ENCODE assay signal across 13 cellular contexts in the genomic region with DNA sequence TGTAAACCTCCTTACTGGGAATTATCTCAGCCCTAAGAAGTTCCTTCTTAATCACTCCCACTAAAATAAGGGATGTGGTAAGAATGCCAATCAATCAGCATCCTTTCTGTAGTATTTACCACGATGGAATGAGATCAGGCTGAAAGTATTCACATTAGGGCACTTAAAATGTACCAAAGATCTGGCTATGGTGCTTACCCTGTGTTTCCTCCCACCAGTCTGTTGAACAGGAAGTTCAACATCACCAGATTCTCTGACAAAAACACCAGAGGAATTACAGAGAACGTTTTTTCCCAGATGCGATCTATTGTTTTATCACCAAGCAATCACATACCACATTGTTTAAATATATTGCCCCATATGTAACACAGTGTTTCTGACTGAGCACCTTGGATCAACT. TPM values are rescaled to one million over a fixed set of nuclear protein-coding genes. Genes with fewer than 3 reads are reported as not detected.
DNase-seq lines count a peak whose midpoint lies in the region; ATAC-seq, FAIRE-seq and TF ChIP-seq lines count a peak whose summit lies in the region.
"Had no signal": no experiment of that assay in that cellular context is flagged by ENCODE, and none has a peak within 500 bp of the region (broad histone marks: within the 10 kb centered on the region; RNA-seq: fewer than 3 reads in every experiment).

No MANE protein-coding gene starts in this region.

- no peaks in the 10 kb centered on the region for H3K9me3 Mint-ChIP-seq in CD8-positive, alpha-beta memory T cell
- H3K9me3 Mint-ChIP-seq in IgD-negative memory B cell (no peaks in the 10 kb centered on the region), astrocyte (ENCODE audit: unreplicated experiment) (no peaks in the 10 kb centered on the region), naive B cell (no peaks in the 10 kb centered on the region)

- peaks cover 28% of the 10 kb centered on the region for H3K79me2 ChIP-seq in astrocyte (ENCODE audit: insufficient read depth, low read length)

- no peak overlapping the region for H3K27ac ChIP-seq in CD8-positive, alpha-beta memory T cell (ENCODE audit: low read depth, low read length)
- no peak overlapping the region for H3K27ac ChIP-seq in astrocyte (ENCODE audit: low read depth, low read length)

- H3K9ac ChIP-seq in astrocyte (ENCODE audit: low read length) = no peak overlapping the region

- POLR2A ChIA-PET in CD8-positive, alpha-beta memory T cell (lab: Charles Lee) = no interaction called here

- peaks cover 41 to 58% (median 50%) of the 10 kb centered on the region in 3 donors for H3K4me1 Mint-ChIP-seq in CD8-positive, alpha-beta memory T cell
- H3K4me1 Mint-ChIP-seq in IgD-negative memory B cell (peaks cover 15 to 29% (median 26%) of the 10 kb centered on the region in 3 donors), astrocyte (ENCODE audit: low read depth, unreplicated experiment) (peaks cover 23% of the 10 kb centered on the region), naive B cell (peaks cover 17 to 36% (median 34%) of the 10 kb centered on the region in 3 donors)

- peak in 1 of 5 donors; percentile 41 for DNase-seq in CD8-positive, alpha-beta memory T cell
- peak; percentile 74 for DNase-seq in astrocyte (ENCODE audit: low read depth)
- DNase-seq in naive B cell = peak; percentile 13
- DNase-seq in ecto neural progenitor cell (ENCODE audit: low spot score) = no peak
- no peak for DNase-seq in medulla oblongata (ENCODE audit: extremely low spot score)
- no peak for DNase-seq in GM20000 (ENCODE audit: low spot score)
- DNase-seq: DMS 273 treated with DMSO at 0.1 percent for 48 hours; dorsolateral prefrontal cortex; hippocampal formation; NCI-H1930; NK-92 treated with Interleukin-12 subunit alpha and Interleukin-12 subunit beta, amount 100 ng/mL, for 24 hours; stomach had no signal

- peak overlapping the region in 5 of 7 donors; percentile 15 to 100 (median 99) for H3K4me3 Mint-ChIP-seq in CD8-positive, alpha-beta memory T cell
- peak overlapping the region in 1 of 4 donors; percentile 99 for H3K4me3 Mint-ChIP-seq in IgD-negative memory B cell
- H3K4me3 Mint-ChIP-seq in astrocyte (ENCODE audit: unreplicated experiment) = no peak overlapping the region
- H3K4me3 Mint-ChIP-seq in naive B cell = peak overlapping the region in 4 of 8 donors; percentile 45 to 97 (median 95)

- H3K27ac Mint-ChIP-seq in CD8-positive, alpha-beta memory T cell = peak overlapping the region in 7 of 8 donors; percentile 30 to 100 (median 99)
- H3K27ac Mint-ChIP-seq in IgD-negative memory B cell = peak overlapping the region in 2 of 3 donors; percentile 98 to 100
- peak overlapping the region; percentile 64 for H3K27ac Mint-ChIP-seq in astrocyte (ENCODE audit: unreplicated experiment)
- peak overlapping the region; percentile 99 to 100 (median 100) for H3K27ac Mint-ChIP-seq in naive B cell

- H3K9me3 ChIP-seq in CD8-positive, alpha-beta memory T cell (ENCODE audit: low read length) = no peaks in the 10 kb centered on the region
- H3K9me3 ChIP-seq in astrocyte (ENCODE audit: insufficient read depth, low read depth, low read length) = no peaks in the 10 kb centered on the region
- H3K9me3 ChIP-seq: stomach had no signal

- TF ChIP-seq CTCF in astrocyte (IDR thresholded peaks at IDR 0.05; ENCODE audit: insufficient read depth, low read depth, low read length) = no peak
- TF ChIP-seq CTCF in GM20000 (IDR thresholded peaks at IDR 0.05; ENCODE audit: extremely low read depth, missing control alignments) = no peak

- peak overlapping the region; percentile 10 for H3K4me3 ChIP-seq in CD8-positive, alpha-beta memory T cell (ENCODE audit: low read length)
- H3K4me3 ChIP-seq in astrocyte (ENCODE audit: insufficient read depth, low read depth, low read length) = no peak overlapping the region
- H3K4me3 ChIP-seq: stomach had no signal

- ATAC-seq in naive B cell (ENCODE audit: low read depth in 2 of 2) = no peak

- H3K36me3 Mint-ChIP-seq in CD8-positive, alpha-beta memory T cell = peaks cover 0 to 14% (median 0%) of the 10 kb centered on the region in 3 donors
- H3K36me3 Mint-ChIP-seq in IgD-negative memory B cell (no peaks in the 10 kb centered on the region), astrocyte (ENCODE audit: low read depth, unreplicated experiment) (no peaks in the 10 kb centered on the region), naive B cell (no peaks in the 10 kb centered on the region)

- H2AFZ ChIP-seq in astrocyte (ENCODE audit: low read depth, low read length) = no peak overlapping the region

- no peaks in the 10 kb centered on the region for H3K36me3 ChIP-seq in CD8-positive, alpha-beta memory T cell (ENCODE audit: insufficient read depth, low read length)
- H3K36me3 ChIP-seq in astrocyte (ENCODE audit: insufficient read depth, low read length) = no peaks in the 10 kb centered on the region
- H3K36me3 ChIP-seq: stomach had no signal

- no peaks in the 10 kb centered on the region for H3K27me3 ChIP-seq in CD8-positive, alpha-beta memory T cell (ENCODE audit: insufficient read depth, low read length, poor library complexity, severe bottlenecking)
- no peaks in the 10 kb centered on the region for H3K27me3 ChIP-seq in astrocyte (ENCODE audit: insufficient read depth, low read length)
- H3K27me3 ChIP-seq: dorsolateral prefrontal cortex, stomach had no signal

- H3K4me1 ChIP-seq in CD8-positive, alpha-beta memory T cell (ENCODE audit: insufficient read depth, low read length) = peaks cover 41% of the 10 kb centered on the region
- peaks cover 25% of the 10 kb centered on the region for H3K4me1 ChIP-seq in astrocyte (ENCODE audit: insufficient read depth, low read length)

- no peak for FAIRE-seq in astrocyte (lab: Jason Lieb, UNC)

- CTCF ChIA-PET in CD8-positive, alpha-beta memory T cell (lab: Charles Lee) = interaction anchor here (0.8 to 2.5 kb wide), 2 partner anchors 31 to 74 kb away, joined by 3 to 7 read pairs; no protein-coding TSS in a partner anchor

- peaks cover 15% of the 10 kb centered on the region for H4K20me1 ChIP-seq in astrocyte (ENCODE audit: insufficient read depth, low read length)

- H3K4me2 ChIP-seq in astrocyte (ENCODE audit: low read length) = no peak overlapping the region

- peaks cover 0 to 4% of the 10 kb centered on the region in 2 donors for H3K27me3 Mint-ChIP-seq in CD8-positive, alpha-beta memory T cell
- H3K27me3 Mint-ChIP-seq in IgD-negative memory B cell (no peaks in the 10 kb centered on the region), astrocyte (ENCODE audit: low read depth, unreplicated experiment) (no peaks in the 10 kb centered on the region), naive B cell (no peaks in the 10 kb centered on the region)

RNA-seq across cellular contexts. Expression of gene CLCN3, which starts 2.1 kb away (rescaled TPM):
- 10 to 100 TPM; 23.3 to 24.5 TPM for total RNA-seq in CD8-positive, alpha-beta memory T cell
- 12.8 TPM for polyA plus RNA-seq in CD8-positive, alpha-beta memory T cell
- polyA plus RNA-seq in IgD-negative memory B cell (8.1 TPM), naive B cell (ENCODE audit: low read depth in 6 of 6) (10 to 100 TPM in 3 of 6 donors, 1 to 10 TPM in 3; 6.4 to 12.3 (median 10.0) TPM)
- 51.1 and 55.1 TPM in 2 replicates for total RNA-seq in astrocyte

RNA-seq across cellular contexts. Expression of gene NEK1, which starts 5.9 kb away (rescaled TPM):
- 10 to 100 TPM; 11.6 to 11.7 TPM for total RNA-seq in CD8-positive, alpha-beta memory T cell
- polyA plus RNA-seq in CD8-positive, alpha-beta memory T cell = 10.5 TPM
- polyA plus RNA-seq in IgD-negative memory B cell = 8.2 TPM
- total RNA-seq in astrocyte = 13.0 and 15.1 TPM in 2 replicates
- 10 to 100 TPM in 5 of 6 donors, 1 to 10 TPM in 1; 10.0 to 15.4 (median 13.0) TPM for polyA plus RNA-seq in naive B cell (ENCODE audit: low read depth in 6 of 6)

Comparison
In these comparisons a context has a peak if more than half of its experiments do, and no peak if none do; other contexts are left out.
1. DNase-seq: peak in astrocyte (single experiment) and naive B cell (single experiment); none in ecto neural progenitor cell (single experiment), medulla oblongata (single experiment) and GM20000 (single experiment).
2. Peak in every context shown above with its lines, with median percentiles within 50 percentile points of each other: H3K27ac Mint-ChIP-seq.